In genomic region chr1:9631613-9632012, GRCh38 we compare ENCODE assay signal across 1 cellular context.
TF ChIP-seq lines count a peak whose summit lies in the region.

No MANE protein-coding gene starts in this region.

TF ChIP-seq in HEK293, 187 proteins besides CTCF, POLR2A, EP300 and RAD21 (continued from another document):
- TF ChIP-seq, protein P1, sequence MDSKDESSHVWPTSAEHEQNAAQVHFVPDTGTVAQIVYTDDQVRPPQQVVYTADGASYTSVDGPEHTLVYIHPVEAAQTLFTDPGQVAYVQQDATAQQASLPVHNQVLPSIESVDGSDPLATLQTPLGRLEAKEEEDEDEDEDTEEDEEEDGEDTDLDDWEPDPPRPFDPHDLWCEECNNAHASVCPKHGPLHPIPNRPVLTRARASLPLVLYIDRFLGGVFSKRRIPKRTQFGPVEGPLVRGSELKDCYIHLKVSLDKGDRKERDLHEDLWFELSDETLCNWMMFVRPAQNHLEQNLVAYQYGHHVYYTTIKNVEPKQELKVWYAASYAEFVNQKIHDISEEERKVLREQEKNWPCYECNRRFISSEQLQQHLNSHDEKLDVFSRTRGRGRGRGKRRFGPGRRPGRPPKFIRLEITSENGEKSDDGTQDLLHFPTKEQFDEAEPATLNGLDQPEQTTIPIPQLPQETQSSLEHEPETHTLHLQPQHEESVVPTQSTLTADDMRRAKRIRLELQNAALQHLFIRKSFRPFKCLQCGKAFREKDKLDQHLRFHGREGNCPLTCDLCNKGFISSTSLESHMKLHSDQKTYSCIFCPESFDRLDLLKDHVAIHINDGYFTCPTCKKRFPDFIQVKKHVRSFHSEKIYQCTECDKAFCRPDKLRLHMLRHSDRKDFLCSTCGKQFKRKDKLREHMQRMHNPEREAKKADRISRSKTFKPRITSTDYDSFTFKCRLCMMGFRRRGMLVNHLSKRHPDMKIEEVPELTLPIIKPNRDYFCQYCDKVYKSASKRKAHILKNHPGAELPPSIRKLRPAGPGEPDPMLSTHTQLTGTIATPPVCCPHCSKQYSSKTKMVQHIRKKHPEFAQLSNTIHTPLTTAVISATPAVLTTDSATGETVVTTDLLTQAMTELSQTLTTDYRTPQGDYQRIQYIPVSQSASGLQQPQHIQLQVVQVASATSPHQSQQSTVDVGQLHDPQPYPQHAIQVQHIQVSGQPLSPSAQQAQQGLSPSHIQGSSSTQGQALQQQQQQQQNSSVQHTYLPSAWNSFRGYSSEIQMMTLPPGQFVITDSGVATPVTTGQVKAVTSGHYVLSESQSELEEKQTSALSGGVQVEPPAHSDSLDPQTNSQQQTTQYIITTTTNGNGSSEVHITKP (tag by site-specific recombination; IDR thresholded peaks at IDR 0.05), result peak; percentile 55; the same call in 1 of the 2 replicates
